12 cellular contexts compared by ENCODE assay signal in the genomic region with DNA sequence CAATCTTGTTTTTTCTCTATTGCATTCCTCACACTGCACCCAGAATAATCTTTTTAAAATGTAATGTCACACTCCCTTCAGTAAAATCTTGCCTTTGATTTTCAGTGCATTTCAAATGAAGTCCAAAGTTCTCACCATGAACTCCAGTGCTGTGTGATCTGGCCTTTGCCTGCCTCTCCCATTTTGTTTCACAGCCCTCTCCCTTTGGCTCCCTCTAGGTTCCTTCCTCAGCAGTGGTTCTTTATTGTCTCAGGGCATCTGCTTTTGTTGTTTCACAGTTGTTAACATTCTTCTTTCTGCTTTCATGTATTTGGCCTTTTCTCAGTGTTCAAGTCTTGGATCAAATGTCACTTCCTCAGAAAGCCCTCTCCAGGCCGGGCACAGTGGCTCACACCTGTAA.
DNase-seq lines count a peak whose midpoint lies in the region; ATAC-seq, FAIRE-seq and TF ChIP-seq lines count a peak whose summit lies in the region.
"Had no signal": no experiment of that assay in that cellular context is flagged by ENCODE, and none has a peak within 500 bp of the region (broad histone marks: within the 10 kb centered on the region; RNA-seq: fewer than 3 reads in every experiment).

No MANE protein-coding gene starts in this region.

- H3K9me2 ChIP-seq in GM23338 (ENCODE audit: insufficient read depth): no peaks in the 10 kb centered on the region

- H3K27me3 Mint-ChIP-seq in GM23338 (ENCODE audit: insufficient read depth, low read depth, poor library complexity): no peaks in the 10 kb centered on the region
- no peaks in the 10 kb centered on the region for H3K27me3 Mint-ChIP-seq in activated CD8-positive, alpha-beta T cell treated with anti-CD3 and anti-CD28 coated beads for 36 hours
- no peaks in the 10 kb centered on the region for H3K27me3 Mint-ChIP-seq in CD4-positive, alpha-beta memory T cell

- intact Hi-C loops in activated CD8-positive, alpha-beta T cell treated with anti-CD3 and anti-CD28 coated beads for 36 hours (cut with micrococcal nuclease): no loop called here
- intact Hi-C loops in kidney (cut with DNase I) (no loop called here), pancreas (cut with DNase I) (no loop called here)
- intact Hi-C loops in CD4-positive, alpha-beta memory T cell (cut with micrococcal nuclease): no loop called here

- 88 to 97% methylated on average over 1 of the region's 1 CpG for WGBS in pancreas, 2 donors

- peaks cover 5% of the 10 kb centered on the region; the same call in 2 of the 3 replicates for H3K4me1 Mint-ChIP-seq in GM23338
- peaks cover 16% of the 10 kb centered on the region for H3K4me1 Mint-ChIP-seq in activated CD8-positive, alpha-beta T cell treated with anti-CD3 and anti-CD28 coated beads for 36 hours (ENCODE audit: low read depth)
- peaks cover 10 to 27% (median 14%) of the 10 kb centered on the region in 4 donors for H3K4me1 Mint-ChIP-seq in CD4-positive, alpha-beta memory T cell

- H3K4me1 ChIP-seq in GM23338 (ENCODE audit: insufficient read depth): no peaks in the 10 kb centered on the region
- no peaks in the 10 kb centered on the region for H3K4me1 ChIP-seq in kidney (ENCODE audit: control insufficient read depth in 1 of 2, insufficient read depth in 1 of 2, low read depth in 1 of 2, low read length in 2 of 2)
- H3K4me1 ChIP-seq in CD4-positive, alpha-beta memory T cell (ENCODE audit: insufficient read depth, low read length): peaks cover 8% of the 10 kb centered on the region
- peaks cover 0 to 3% (median 3%) of the 10 kb centered on the region in 3 donors for H3K4me1 ChIP-seq in pancreas
- H3K4me1 ChIP-seq: lower lobe of right lung had no signal

- H3K79me2 ChIP-seq in GM23338 (replicated peaks; ENCODE audit: insufficient read depth): no peaks in the 10 kb centered on the region

- TF ChIP-seq CTCF in 22Rv1 (IDR thresholded peaks at IDR 0.05) (peak; percentile 34), GM23338 (conservative IDR thresholded peaks at IDR 0.05; ENCODE audit: low read depth in 2 of 2) (peak; percentile 41 to 51), kidney (IDR thresholded peaks at IDR 0.05; ENCODE audit: borderline replicate concordance, extremely low read depth, insufficient read depth) (peak; percentile 22), pancreas (IDR thresholded peaks at IDR 0.05) (no peak)
- TF ChIP-seq CTCF in activated CD8-positive, alpha-beta T cell treated with anti-CD3 and anti-CD28 coated beads for 36 hours (IDR thresholded peaks at IDR 0.05): no peak

- H4K20me1 ChIP-seq in GM23338 (replicated peaks; ENCODE audit: insufficient read depth): no peaks in the 10 kb centered on the region

- H3K27ac ChIP-seq in 22Rv1 (no peak overlapping the region), GM23338 (ENCODE audit: low read depth) (no peak overlapping the region), kidney (ENCODE audit: low read depth in 2 of 2, low read length in 2 of 2) (no peak overlapping the region), pancreas (no peak overlapping the region)
- no peak overlapping the region for H3K27ac ChIP-seq in CD4-positive, alpha-beta memory T cell (ENCODE audit: low read depth, low read length)
- H3K27ac ChIP-seq: lower lobe of right lung, SK-N-MC had no signal

- H3K9me3 Mint-ChIP-seq in GM23338: no peaks in the 10 kb centered on the region
- H3K9me3 Mint-ChIP-seq in activated CD8-positive, alpha-beta T cell treated with anti-CD3 and anti-CD28 coated beads for 36 hours: peaks cover under 1% of the 10 kb centered on the region
- H3K9me3 Mint-ChIP-seq in CD4-positive, alpha-beta memory T cell: peaks cover 0 to 3% (median 0%) of the 10 kb centered on the region in 8 donors

- no peak overlapping the region for H3K27ac Mint-ChIP-seq in GM23338
- peak overlapping the region; percentile 4 for H3K27ac Mint-ChIP-seq in activated CD8-positive, alpha-beta T cell treated with anti-CD3 and anti-CD28 coated beads for 36 hours
- H3K27ac Mint-ChIP-seq in CD4-positive, alpha-beta memory T cell: peak overlapping the region in 3 of 7 donors; percentile 43 to 74 (median 48)
- H3K27ac Mint-ChIP-seq: activated CD4-positive, alpha-beta memory T cell treated with anti-CD3 and anti-CD28 coated beads, Interleukin-2, amount 10 ng/mL, durations not matched to agents 7 days and 5 days had no signal

- no peaks in the 10 kb centered on the region for H3F3A ChIP-seq in GM23338 (replicated peaks; ENCODE audit: low read depth)

- no peaks in the 10 kb centered on the region for H3K36me3 ChIP-seq in GM23338 (ENCODE audit: insufficient read depth)
- H3K36me3 ChIP-seq in kidney (ENCODE audit: control insufficient read depth in 1 of 2, insufficient read depth in 2 of 2, low read length in 2 of 2): no peaks in the 10 kb centered on the region
- no peaks in the 10 kb centered on the region for H3K36me3 ChIP-seq in CD4-positive, alpha-beta memory T cell (ENCODE audit: insufficient read depth, low read length)
- no peaks in the 10 kb centered on the region for H3K36me3 ChIP-seq in pancreas
- H3K36me3 ChIP-seq: lower lobe of right lung had no signal

- CTCF ChIA-PET in activated CD8-positive, alpha-beta T cell treated with anti-CD3 and anti-CD28 coated beads for 36 hours (lab: Charles Lee): interaction anchor here (1.2 kb wide), 1 partner anchor 19 kb away, joined by 4 read pairs; no protein-coding TSS in a partner anchor
- CTCF ChIA-PET in CD4-positive, alpha-beta memory T cell (lab: Charles Lee; ENCODE audit: partially characterized antibody): no interaction called here

- no peak overlapping the region for H3K9ac ChIP-seq in kidney (ENCODE audit: low read length in 2 of 2)

- FAIRE-seq in kidney (lab: Jason Lieb, UNC) (peak; percentile 15), pancreas (lab: Jason Lieb, UNC) (no peak)

- peak; percentile 95 for ATAC-seq in GM23338
- ATAC-seq in activated CD8-positive, alpha-beta T cell treated with anti-CD3 and anti-CD28 coated beads for 36 hours: no peak
- ATAC-seq in pancreas: no peak
- no peak for ATAC-seq in HG03439 (IDR thresholded peaks at IDR 0.05; ENCODE audit: unreplicated experiment)
- ATAC-seq: lower lobe of right lung had no signal

- H3K4me3 ChIP-seq in GM23338 (no peak overlapping the region), kidney (ENCODE audit: low read length in 2 of 2) (no peak overlapping the region), pancreas (no peak overlapping the region)
- H3K4me3 ChIP-seq in CD4-positive, alpha-beta memory T cell (ENCODE audit: low read length in 2 of 2): no peak overlapping the region
- H3K4me3 ChIP-seq: lower lobe of right lung, SK-N-MC had no signal

- DNase-seq in GM23338 (ENCODE audit: low spot score) (peak; percentile 71), kidney (no peak), pancreas (no peak), NCI-H1436 treated with DMSO at 0.1 percent for 48 hours (lab: John Stamatoyannopoulos, UW) (no peak)
- no peak for DNase-seq in activated CD8-positive, alpha-beta T cell treated with anti-CD3 and anti-CD28 coated beads for 36 hours
- no peak for DNase-seq in CD4-positive, alpha-beta memory T cell
- DNase-seq: activated CD4-positive, alpha-beta memory T cell treated with anti-CD3 and anti-CD28 coated beads, Interleukin-2, amount 10 ng/mL, durations not matched to agents 7 days and 5 days; amniotic stem cell; lower lobe of right lung had no signal

- no peak overlapping the region for H2AFZ ChIP-seq in GM23338

- H3K4me2 ChIP-seq in GM23338: no peak overlapping the region

- H3K9me3 ChIP-seq in kidney (ENCODE audit: control insufficient read depth in 1 of 2, low read length in 2 of 2) (no peaks in the 10 kb centered on the region), pancreas (no peaks in the 10 kb centered on the region)
- no peaks in the 10 kb centered on the region for H3K9me3 ChIP-seq in CD4-positive, alpha-beta memory T cell (ENCODE audit: control insufficient read depth in 1 of 2, low read length in 2 of 2)
- H3K9me3 ChIP-seq: lower lobe of right lung had no signal

- H3K27me3 ChIP-seq in GM23338 (ENCODE audit: insufficient read depth) (no peaks in the 10 kb centered on the region), pancreas (no peaks in the 10 kb centered on the region)
- no peaks in the 10 kb centered on the region for H3K27me3 ChIP-seq in CD4-positive, alpha-beta memory T cell (ENCODE audit: insufficient read depth, low read length)

- no peak overlapping the region for H3K4me3 Mint-ChIP-seq in GM23338
- H3K4me3 Mint-ChIP-seq in activated CD8-positive, alpha-beta T cell treated with anti-CD3 and anti-CD28 coated beads for 36 hours: no peak overlapping the region
- H3K4me3 Mint-ChIP-seq in CD4-positive, alpha-beta memory T cell: peak overlapping the region in 1 of 8 donors; percentile 4
- H3K4me3 Mint-ChIP-seq: activated CD4-positive, alpha-beta memory T cell treated with anti-CD3 and anti-CD28 coated beads, Interleukin-2, amount 10 ng/mL, durations not matched to agents 7 days and 5 days had no signal

- no peaks in the 10 kb centered on the region for H3K36me3 Mint-ChIP-seq in GM23338 (ENCODE audit: low read depth)
- H3K36me3 Mint-ChIP-seq in activated CD8-positive, alpha-beta T cell treated with anti-CD3 and anti-CD28 coated beads for 36 hours (ENCODE audit: low read depth): no peaks in the 10 kb centered on the region
- H3K36me3 Mint-ChIP-seq in CD4-positive, alpha-beta memory T cell: no peaks in the 10 kb centered on the region

- POLR2A ChIA-PET in activated CD8-positive, alpha-beta T cell treated with anti-CD3 and anti-CD28 coated beads for 36 hours (lab: Charles Lee): no interaction called here
- POLR2A ChIA-PET in CD4-positive, alpha-beta memory T cell (lab: Charles Lee; ENCODE audit: partially characterized antibody): no interaction called here

TF ChIP-seq in GM23338, 12 proteins besides CTCF, POLR2A, EP300 and RAD21 (continues in another document):
- TF ChIP-seq, protein P1, sequence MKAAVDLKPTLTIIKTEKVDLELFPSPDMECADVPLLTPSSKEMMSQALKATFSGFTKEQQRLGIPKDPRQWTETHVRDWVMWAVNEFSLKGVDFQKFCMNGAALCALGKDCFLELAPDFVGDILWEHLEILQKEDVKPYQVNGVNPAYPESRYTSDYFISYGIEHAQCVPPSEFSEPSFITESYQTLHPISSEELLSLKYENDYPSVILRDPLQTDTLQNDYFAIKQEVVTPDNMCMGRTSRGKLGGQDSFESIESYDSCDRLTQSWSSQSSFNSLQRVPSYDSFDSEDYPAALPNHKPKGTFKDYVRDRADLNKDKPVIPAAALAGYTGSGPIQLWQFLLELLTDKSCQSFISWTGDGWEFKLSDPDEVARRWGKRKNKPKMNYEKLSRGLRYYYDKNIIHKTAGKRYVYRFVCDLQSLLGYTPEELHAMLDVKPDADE (IDR thresholded peaks at IDR 0.05): no peak

Comparison
In these comparisons a context has a peak if more than half of its experiments do, and no peak if none do; other contexts are left out.
1. CTCF ChIP-seq: peak in 22Rv1 (single experiment), GM23338 (2 of 2) and kidney (single experiment); none in activated CD8-positive, alpha-beta T cell treated with anti-CD3 and anti-CD28 coated beads for 36 hours (single experiment) and pancreas (0 of 4).